Comparison of ENCODE assay signal across 8 cellular contexts in the genomic region with DNA sequence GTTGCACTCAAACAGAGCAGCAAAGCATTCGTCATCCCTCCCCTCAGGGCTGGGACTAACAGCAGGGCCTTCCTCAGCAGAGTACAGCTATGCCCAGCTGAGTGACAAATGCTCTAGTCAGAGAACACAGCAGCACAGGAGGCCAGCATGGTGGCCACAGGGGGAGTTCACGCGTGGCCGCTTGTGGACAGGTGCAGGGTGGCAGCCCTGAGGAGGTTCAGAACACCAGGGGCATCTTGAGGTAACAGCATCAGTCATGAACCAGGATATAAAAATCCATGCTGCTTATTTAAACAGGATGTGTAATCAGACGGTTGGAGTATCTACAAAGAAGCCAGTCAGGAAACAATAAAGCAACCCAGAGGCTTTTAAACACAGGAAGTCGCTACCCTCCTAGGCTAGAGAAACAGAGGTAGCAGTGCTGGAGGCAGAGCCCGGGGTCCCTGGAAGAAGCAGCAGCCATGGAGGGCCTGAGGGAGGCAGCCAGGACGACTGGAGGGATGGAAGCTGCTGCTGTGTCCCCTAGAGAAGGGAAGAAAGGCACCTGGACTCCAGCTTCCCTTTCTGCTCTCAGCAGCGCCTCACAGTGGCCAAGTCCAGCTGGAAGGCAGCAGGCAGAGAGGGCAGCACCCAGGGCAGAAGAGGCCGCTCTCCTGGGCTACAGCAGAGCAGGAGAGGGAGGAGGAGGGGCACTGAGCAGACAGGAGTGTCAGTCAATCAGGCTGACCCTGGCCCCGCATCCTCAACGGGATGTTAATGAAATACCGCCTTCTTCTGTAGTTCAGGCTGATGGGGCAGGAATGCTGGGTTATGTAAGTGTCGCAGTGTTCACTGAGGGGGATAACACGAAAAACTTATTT.
A peak's percentile ranks its signal among the peaks of the same experiment; 100 is the strongest.
DNase-seq lines count a peak whose midpoint lies in the region; TF ChIP-seq lines count a peak whose summit lies in the region.

No MANE protein-coding gene starts in this region.

- DNase-seq in activated effector memory CD4-positive, alpha-beta T cell treated with anti-CD3 and anti-CD28 coated beads, Interleukin-2, amount 50 U/mL, for 16 hours, result peak; percentile 91
- DNase-seq in activated effector memory CD4-positive, alpha-beta T cell treated with Interleukin-2 at 50 U/mL for 16 hours, result no peak
- DNase-seq in NCI-H146 (lab: John Stamatoyannopoulos, UW), result peak; percentile 96
- DNase-seq in activated CD4-positive, alpha-beta T cell treated with anti-CD3 and anti-CD28 coated beads, Interleukin-2, amount 50 U/mL, for 1 hour, result peak; percentile 11
- DNase-seq in erythroblast (lab: John Stamatoyannopoulos, UW), result peak; percentile 49 to 65
- DNase-seq in neural crest cell (ENCODE audit: low read depth, low spot score), result peak; percentile 65
- DNase-seq in effector CD8-positive, alpha-beta T cell (lab: John Stamatoyannopoulos, UW), result no peak
- DNase-seq in hippocampal formation (lab: John Stamatoyannopoulos, UW), result no peak

- H3K27ac Mint-ChIP-seq in neural crest cell (ENCODE audit: unreplicated experiment), result peak overlapping the region; percentile 63

- no peak for TF ChIP-seq POLR2A in erythroblast (IDR thresholded peaks at IDR 0.05; ENCODE audit: low read length)

- H3K4me1 Mint-ChIP-seq in neural crest cell, result peaks cover 26% of the 10 kb centered on the region

- peak; percentile 55 for TF ChIP-seq CTCF in neural crest cell (conservative IDR thresholded peaks at IDR 0.05)

- peaks cover 6% of the 10 kb centered on the region for H3K9me3 Mint-ChIP-seq in neural crest cell

- H3K36me3 Mint-ChIP-seq in neural crest cell (ENCODE audit: low read depth), result no peaks in the 10 kb centered on the region

- no peak overlapping the region for H3K4me3 Mint-ChIP-seq in neural crest cell

- no peaks in the 10 kb centered on the region for H3K27me3 Mint-ChIP-seq in neural crest cell (ENCODE audit: low read depth)

Comparison
In these comparisons a context has a peak if more than half of its experiments do, and no peak if none do; other contexts are left out.
1. DNase-seq: peak in activated effector memory CD4-positive, alpha-beta T cell treated with anti-CD3 and anti-CD28 coated beads, Interleukin-2, amount 50 U/mL, for 16 hours (single experiment), NCI-H146 (single experiment), activated CD4-positive, alpha-beta T cell treated with anti-CD3 and anti-CD28 coated beads, Interleukin-2, amount 50 U/mL, for 1 hour (single experiment), erythroblast (2 of 2) and neural crest cell (single experiment); none in activated effector memory CD4-positive, alpha-beta T cell treated with Interleukin-2 at 50 U/mL for 16 hours (single experiment), effector CD8-positive, alpha-beta T cell (single experiment) and hippocampal formation (0 of 2).